8 cellular contexts compared by ENCODE assay signal in the genomic region with DNA sequence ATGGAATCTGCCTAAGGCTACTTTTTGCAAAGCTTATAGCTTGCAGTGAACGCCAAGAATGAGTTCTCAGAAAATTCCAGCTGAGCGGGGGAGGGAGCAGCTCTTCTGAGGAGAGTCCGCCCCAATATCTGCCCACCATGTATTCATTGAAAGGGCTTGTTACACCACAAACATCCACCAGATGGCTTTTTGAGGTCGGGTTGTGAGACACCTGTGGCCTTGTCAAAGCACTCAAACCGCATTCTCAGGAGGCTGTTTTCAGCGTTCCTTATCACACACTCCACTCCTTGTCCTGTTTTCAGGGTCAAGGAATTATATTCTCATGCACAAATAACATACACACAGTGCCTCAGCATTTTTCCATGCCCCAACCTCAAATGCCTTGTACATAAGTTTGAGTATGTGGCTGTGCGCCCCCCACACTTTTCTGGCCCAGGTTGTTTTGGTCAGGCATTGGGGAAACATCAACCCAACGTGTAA. TPM values are rescaled to one million over a fixed set of nuclear protein-coding genes. Genes with fewer than 3 reads are reported as not detected.
DNase-seq lines count a peak whose midpoint lies in the region; ATAC-seq, FAIRE-seq and TF ChIP-seq lines count a peak whose summit lies in the region.

No MANE protein-coding gene starts in this region.

- no peaks in the 10 kb centered on the region for H3F3A ChIP-seq in SU-DHL-6 (ENCODE audit: insufficient read depth)

- no peak for FAIRE-seq in astrocyte (lab: Jason Lieb, UNC)

- peaks cover 2% of the 10 kb centered on the region for H3K9me3 Mint-ChIP-seq in astrocyte (ENCODE audit: unreplicated experiment)

- no peaks in the 10 kb centered on the region; the same call in 1 of the 2 replicates for H3K27me3 ChIP-seq in BJ (ENCODE audit: control insufficient read depth, insufficient read depth, low read length)
- no peaks in the 10 kb centered on the region for H3K27me3 ChIP-seq in SU-DHL-6 (ENCODE audit: low read length)
- peaks cover 5% of the 10 kb centered on the region for H3K27me3 ChIP-seq in astrocyte (ENCODE audit: insufficient read depth, low read length)

- H3K79me2 ChIP-seq in SU-DHL-6 (ENCODE audit: insufficient read depth, low read length): no peaks in the 10 kb centered on the region
- H3K79me2 ChIP-seq in astrocyte (ENCODE audit: insufficient read depth, low read length): no peaks in the 10 kb centered on the region

- H3K9me3 ChIP-seq in SU-DHL-6 (ENCODE audit: insufficient read depth, low read length): no peaks in the 10 kb centered on the region
- no peaks in the 10 kb centered on the region for H3K9me3 ChIP-seq in astrocyte (ENCODE audit: insufficient read depth, low read depth, low read length)

- ATAC-seq in GM19043 (IDR thresholded peaks at IDR 0.05; ENCODE audit: low read depth, unreplicated experiment) (peak; percentile 84), GM19023 (IDR thresholded peaks at IDR 0.05; ENCODE audit: unreplicated experiment) (no peak)

- peaks cover 42% of the 10 kb centered on the region for H3K4me1 Mint-ChIP-seq in astrocyte (ENCODE audit: low read depth, unreplicated experiment)

- H3K36me3 Mint-ChIP-seq in astrocyte (ENCODE audit: low read depth, unreplicated experiment): no peaks in the 10 kb centered on the region

- peaks cover 3% of the 10 kb centered on the region for H3K4me1 ChIP-seq in astrocyte (ENCODE audit: insufficient read depth, low read length)

- H3K9ac ChIP-seq in SU-DHL-6 (ENCODE audit: low read length) (no peak overlapping the region), astrocyte (ENCODE audit: low read length) (no peak overlapping the region)

- no peak overlapping the region for H3K4me3 ChIP-seq in BJ (ENCODE audit: low read depth, low read length)
- no peak overlapping the region for H3K4me3 ChIP-seq in LNCaP clone FGC (ENCODE audit: low read depth, low read length)
- no peak overlapping the region for H3K4me3 ChIP-seq in SU-DHL-6 (ENCODE audit: insufficient read depth, low read length, poor library complexity, severe bottlenecking)
- no peak overlapping the region for H3K4me3 ChIP-seq in astrocyte (ENCODE audit: insufficient read depth, low read depth, low read length)

- no peak overlapping the region for H3K4me3 Mint-ChIP-seq in astrocyte (ENCODE audit: unreplicated experiment)

- CTCF ChIA-PET in BJ (lab: Yijun Ruan, JAX): interaction anchor here (0.7 to 3.0 kb wide), 12 partner anchors 9 to 417 kb away, joined by 3 to 14 read pairs (median 4); no protein-coding TSS in a partner anchor

- DNase-seq in BJ (ENCODE audit: low read depth) (no peak), LNCaP clone FGC (ENCODE audit: low read depth) (peak; percentile 40), astrocyte (ENCODE audit: low read depth) (peak; percentile 68), iPS DF 19.7 (ENCODE audit: low read depth, low spot score) (peak; percentile 71)
- DNase-seq in stimulated activated CD4-positive, alpha-beta T cell treated with anti-CD3 and anti-CD28 coated beads, Interleukin-12 subunit alpha, Interleukin-12 subunit beta, amount 100 ng/mL, for 4 hours: peak; percentile 28

- H4K20me1 ChIP-seq in SU-DHL-6 (ENCODE audit: low read depth, low read length): no peaks in the 10 kb centered on the region
- no peaks in the 10 kb centered on the region for H4K20me1 ChIP-seq in astrocyte (ENCODE audit: insufficient read depth, low read length)

- no peaks in the 10 kb centered on the region for H3K27me3 Mint-ChIP-seq in astrocyte (ENCODE audit: low read depth, unreplicated experiment)

- H3K27ac ChIP-seq in SU-DHL-6 (ENCODE audit: low read depth, low read length) (no peak overlapping the region), astrocyte (ENCODE audit: low read depth, low read length) (no peak overlapping the region)

- POLR2A ChIA-PET in BJ (lab: Charles Lee): no interaction called here

- H3K27ac Mint-ChIP-seq in astrocyte (ENCODE audit: unreplicated experiment): no peak overlapping the region

- H2AFZ ChIP-seq in SU-DHL-6 (ENCODE audit: low read depth, low read length, severe bottlenecking) (no peak overlapping the region), astrocyte (ENCODE audit: low read depth, low read length) (no peak overlapping the region)

- TF ChIP-seq CTCF in BJ (IDR thresholded peaks at IDR 0.05; ENCODE audit: insufficient read depth, low read depth, low read length): peak; percentile 58
- TF ChIP-seq CTCF in LNCaP clone FGC (IDR thresholded peaks at IDR 0.05; ENCODE audit: control insufficient read depth, extremely low read depth, insufficient read depth): peak; percentile 65
- peak; percentile 31 for TF ChIP-seq CTCF in SU-DHL-6 (IDR thresholded peaks at IDR 0.05; ENCODE audit: insufficient read depth, low read length, poor library complexity, severe bottlenecking)
- TF ChIP-seq CTCF in astrocyte (IDR thresholded peaks at IDR 0.05; ENCODE audit: insufficient read depth, low read depth, low read length): peak; percentile 43

- H3K36me3 ChIP-seq in BJ (ENCODE audit: control insufficient read depth, insufficient read depth, low read length) (no peaks in the 10 kb centered on the region), SU-DHL-6 (ENCODE audit: low read length) (no peaks in the 10 kb centered on the region), astrocyte (ENCODE audit: insufficient read depth, low read length) (no peaks in the 10 kb centered on the region)

- no peaks in the 10 kb centered on the region for H3K9me2 ChIP-seq in SU-DHL-6 (replicated peaks; ENCODE audit: insufficient read depth, low read length)

- H3K4me2 ChIP-seq in SU-DHL-6 (ENCODE audit: low read depth, low read length, poor library complexity, severe bottlenecking): no peak overlapping the region
- no peak overlapping the region for H3K4me2 ChIP-seq in astrocyte (ENCODE audit: low read length)

RNA-seq across cellular contexts. Expression of gene C4BPB, which starts 3.9 kb away (rescaled TPM):
- polyA plus RNA-seq in BJ (2011; rRNA removed): not detected in 2 replicates
- polyA minus RNA-seq in BJ (2011; rRNA and poly(A)+ RNA removed): not detected in 2 replicates
- total RNA-seq in astrocyte: 0.25 and 0.36 TPM in 2 replicates

RNA-seq across cellular contexts. Expression of gene C4BPA, which starts 19.3 kb away (rescaled TPM):
- not detected in 2 replicates for polyA plus RNA-seq in BJ (2011; rRNA removed)
- polyA minus RNA-seq in BJ (2011; rRNA and poly(A)+ RNA removed): not detected in 2 replicates
- not detected in 2 replicates for total RNA-seq in astrocyte

RNA-seq across cellular contexts. Expression of gene PFKFB2, which starts 31.7 kb away (rescaled TPM):
- 1.5 and 1.9 TPM in 2 replicates for polyA plus RNA-seq in BJ (2011; rRNA removed)
- polyA minus RNA-seq in BJ (2011; rRNA and poly(A)+ RNA removed): 1.2 and 1.8 TPM in 2 replicates
- total RNA-seq in astrocyte: 6.2 and 6.9 TPM in 2 replicates

RNA-seq across cellular contexts. Expression of gene YOD1, which starts 33.7 kb away (rescaled TPM):
- polyA plus RNA-seq in BJ (2011; rRNA removed): 1.2 and 2.5 TPM in 2 replicates
- polyA minus RNA-seq in BJ (2011; rRNA and poly(A)+ RNA removed): 2.6 and 3.4 TPM in 2 replicates
- total RNA-seq in astrocyte: 13.4 and 14.8 TPM in 2 replicates

RNA-seq across cellular contexts. Expression of gene C1orf116, which starts 52.2 kb away (rescaled TPM):
- not detected in 2 replicates for polyA plus RNA-seq in BJ (2011; rRNA removed)
- not detected in 2 replicates for polyA minus RNA-seq in BJ (2011; rRNA and poly(A)+ RNA removed)
- total RNA-seq in astrocyte: 0.14 and 0.86 TPM in 2 replicates
